ENCODE assay signal across 32 cellular contexts in the genomic region with DNA sequence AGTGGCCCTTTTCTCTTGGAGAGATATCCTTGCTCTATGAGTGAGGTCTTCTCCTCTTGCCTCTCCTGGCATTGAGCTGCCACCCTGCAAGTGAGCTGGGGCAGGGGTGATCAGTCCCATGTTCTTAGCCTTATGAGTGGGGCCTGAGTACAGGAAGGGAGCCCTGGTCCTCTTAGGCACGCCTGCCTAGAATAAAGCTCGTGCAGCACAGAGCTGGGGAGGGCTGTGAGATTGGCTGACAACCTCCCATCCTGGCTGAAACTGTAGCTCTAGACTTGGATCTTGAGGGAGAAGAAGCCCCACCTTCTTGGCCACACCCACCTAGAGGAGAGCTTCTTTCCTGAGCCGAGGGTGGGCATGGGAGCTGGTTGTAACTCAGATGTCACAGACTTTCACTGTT.
"Had no signal": no experiment of that assay in that cellular context is flagged by ENCODE, and none has a peak within 500 bp of the region (broad histone marks: within the 10 kb centered on the region; RNA-seq: fewer than 3 reads in every experiment).

No MANE protein-coding gene starts in this region.

- H3K4me3 ChIP-seq: adrenal gland, body of pancreas, breast epithelium, Peyer's patch, SJSA1 had no signal

- H3K36me3 ChIP-seq: adrenal gland, breast epithelium, Peyer's patch, SJSA1 had no signal

- ATAC-seq: activated CD4-positive, alpha-beta T cell treated with anti-CD3 and anti-CD28 coated beads for 36 hours; activated CD4-positive, CD25-positive, alpha-beta regulatory T cell treated with anti-CD3 and anti-CD28 coated beads, Interleukin-2, amount 50 U/mL, for 24 hours; activated CD8-positive, alpha-beta T cell treated with anti-CD3 and anti-CD28 coated beads, Interleukin-2, amount 10 ng/mL, durations not matched to agents 7 days and 5 days; activated naive CD4-positive, alpha-beta T cell treated with anti-CD3 and anti-CD28 coated beads, Interleukin-2, amount 50 U/mL, for 72 hours; activated T-cell treated with anti-CD3 and anti-CD28 coated beads, Interleukin-2, amount 50 U/mL, for 4 hours; body of pancreas; PC-3; WTC11 had no signal

- H3K27me3 ChIP-seq: adrenal gland, body of pancreas, breast epithelium, Peyer's patch, SJSA1 had no signal

- H3K9me3 Mint-ChIP-seq: activated CD4-positive, alpha-beta T cell treated with anti-CD3 and anti-CD28 coated beads, Interleukin-2, amount 10 ng/mL, durations not matched to agents 7 days and 5 days; activated naive CD4-positive, alpha-beta T cell treated with anti-CD3 and anti-CD28 coated beads for 36 hours; activated T-helper 1 cell treated with anti-CD3 and anti-CD28 coated beads, Interleukin-12 subunit alpha, Interleukin-12 subunit beta, Interleukin-2, Interleukin-4 antibody, amounts not matched to agents 30 ng/mL and 10 ng/mL and 1 ng/mL, durations not matched to agents 14 hours and 24 hours and 36 hours; T-helper 2 cell treated with Interferon-gamma antibody and Interleukin-4, amounts not matched to agents 5 μg/mL and 100 μg/mL, for 36 hours had no signal

- H3K9me3 ChIP-seq: adrenal gland, body of pancreas, Peyer's patch had no signal

- H3K4me1 Mint-ChIP-seq: activated CD4-positive, alpha-beta T cell treated with anti-CD3 and anti-CD28 coated beads for 36 hours; activated CD4-positive, alpha-beta T cell treated with anti-CD3 and anti-CD28 coated beads, Interleukin-2, amount 10 ng/mL, durations not matched to agents 7 days and 5 days had no signal

- DNase-seq: activated CD4-positive, alpha-beta T cell treated with anti-CD3 and anti-CD28 coated beads for 36 hours; activated CD4-positive, alpha-beta T cell treated with anti-CD3 and anti-CD28 coated beads, Interleukin-2, amount 10 ng/mL, durations not matched to agents 7 days and 5 days; activated CD4-positive, alpha-beta T cell treated with anti-CD3 and anti-CD28 coated beads, Interleukin-2, amount 50 U/mL, for 48 hours; activated gamma-delta T cell treated with Interleukin-2 at 50 U/mL for 16 hours; activated naive CD4-positive, alpha-beta T cell treated with anti-CD3 and anti-CD28 coated beads for 36 hours; activated T-cell treated with anti-CD3 and anti-CD28 coated beads, Interleukin-2, amount 50 U/mL, for 4 hours; body of pancreas; Karpas-422; KBM-7; NCI-H1105 treated with DMSO at 0.1 percent for 48 hours; NCI-H1436; NCI-H1694; NCI-H1930; NCI-H2081 treated with DMSO at 0.1 percent for 48 hours; NCI-H345; NCI-H524 treated with DMSO at 0.1 percent for 48 hours; NK-92 treated with Interleukin-12 subunit alpha and Interleukin-12 subunit beta, amount 100 ng/mL, for 24 hours; PC-3; Peyer's patch; RPMI8226; SHP77 treated with DMSO at 0.1 percent for 48 hours; SK-N-SH had no signal

- H3K4me3 Mint-ChIP-seq: activated CD4-positive, alpha-beta T cell treated with anti-CD3 and anti-CD28 coated beads for 36 hours; activated CD4-positive, alpha-beta T cell treated with anti-CD3 and anti-CD28 coated beads, Interleukin-2, amount 10 ng/mL, durations not matched to agents 7 days and 5 days; activated CD8-positive, alpha-beta T cell treated with anti-CD3 and anti-CD28 coated beads, Interleukin-2, amount 10 ng/mL, durations not matched to agents 7 days and 5 days; activated naive CD4-positive, alpha-beta T cell treated with anti-CD3 and anti-CD28 coated beads for 36 hours; activated T-cell treated with anti-CD3 and anti-CD28 coated beads, Interleukin-2, amount 50 U/mL, for 4 hours; activated T-helper 1 cell treated with anti-CD3 and anti-CD28 coated beads, Interleukin-12 subunit alpha, Interleukin-12 subunit beta, Interleukin-2, Interleukin-4 antibody, amounts not matched to agents 30 ng/mL and 10 ng/mL and 1 ng/mL, durations not matched to agents 14 hours and 24 hours and 36 hours; T-helper 1 cell treated with Interleukin-12 subunit alpha and Interleukin-12 subunit beta and Interleukin-4 antibody, amounts not matched to agents 30 μg/mL and 1 μg/mL, for 36 hours; T-helper 2 cell treated with Interferon-gamma antibody and Interleukin-4, amounts not matched to agents 5 μg/mL and 100 μg/mL, for 36 hours; WTC11 had no signal

- H3K27ac ChIP-seq: adrenal gland, body of pancreas, breast epithelium, Peyer's patch, SJSA1 had no signal

- H3K4me1 ChIP-seq: adrenal gland, body of pancreas, breast epithelium, Peyer's patch had no signal

- H3K27ac Mint-ChIP-seq: activated CD4-positive, alpha-beta T cell treated with anti-CD3 and anti-CD28 coated beads for 36 hours; activated CD4-positive, alpha-beta T cell treated with anti-CD3 and anti-CD28 coated beads, Interleukin-2, amount 10 ng/mL, durations not matched to agents 7 days and 5 days; activated CD8-positive, alpha-beta T cell treated with anti-CD3 and anti-CD28 coated beads, Interleukin-2, amount 10 ng/mL, durations not matched to agents 7 days and 5 days; activated naive CD4-positive, alpha-beta T cell treated with anti-CD3 and anti-CD28 coated beads for 36 hours; activated naive CD4-positive, alpha-beta T cell treated with anti-CD3 and anti-CD28 coated beads, Interleukin-2, amount 50 U/mL, for 72 hours; activated T-helper 1 cell treated with anti-CD3 and anti-CD28 coated beads, Interleukin-12 subunit alpha, Interleukin-12 subunit beta, Interleukin-2, Interleukin-4 antibody, amounts not matched to agents 30 ng/mL and 10 ng/mL and 1 ng/mL, durations not matched to agents 14 hours and 24 hours and 36 hours; T-helper 1 cell treated with Interleukin-12 subunit alpha and Interleukin-12 subunit beta and Interleukin-4 antibody, amounts not matched to agents 30 μg/mL and 1 μg/mL, for 36 hours; T-helper 2 cell treated with Interferon-gamma antibody and Interleukin-4, amounts not matched to agents 5 μg/mL and 100 μg/mL, for 36 hours; WTC11 had no signal
